In the genomic region with DNA sequence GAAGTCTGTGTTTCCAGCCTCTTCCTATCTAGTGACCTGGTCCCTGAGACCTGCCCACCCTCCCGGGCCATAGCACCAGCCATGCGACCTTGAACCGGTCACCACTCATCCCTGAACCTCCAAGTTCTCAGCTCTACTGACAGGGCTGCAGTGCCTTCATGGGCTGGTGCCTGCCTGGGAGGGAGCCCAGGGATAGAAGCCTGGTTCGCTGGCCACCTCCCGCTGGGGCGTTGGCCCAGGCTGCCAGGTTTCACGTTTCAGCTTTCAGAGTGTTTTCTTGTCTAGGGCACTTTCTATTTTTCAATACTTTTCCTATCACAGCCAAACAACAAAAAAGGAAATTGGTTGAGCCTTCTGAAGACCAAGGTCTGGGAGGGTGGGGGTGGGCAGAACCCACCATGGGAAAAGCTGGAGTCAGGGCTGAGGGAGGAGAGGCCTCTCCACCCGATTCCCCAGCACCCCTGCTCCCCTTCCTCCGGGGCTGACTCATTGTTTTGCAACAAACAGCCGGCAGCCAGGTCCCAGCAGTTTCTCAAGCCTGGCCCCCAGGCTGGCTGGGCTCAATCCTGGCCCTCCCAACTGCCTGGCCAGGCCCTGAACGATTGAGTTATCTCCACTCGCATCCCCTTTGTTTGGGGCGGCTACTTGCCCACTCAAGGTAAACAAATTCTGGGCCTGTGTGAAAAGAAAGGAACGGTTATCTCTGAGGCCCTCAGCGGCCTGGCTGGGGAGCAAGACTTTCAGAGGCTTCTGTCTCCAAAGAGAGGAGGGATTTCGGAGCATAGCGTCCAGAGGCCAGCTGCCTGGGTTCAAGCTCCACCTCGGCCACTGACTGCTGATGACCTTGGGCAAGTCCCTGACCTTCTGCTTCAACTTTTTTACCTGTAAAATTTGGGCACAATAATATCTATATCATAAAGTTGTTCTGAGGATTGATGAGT, we compare ENCODE assay signal across 1 cellular context.
TF ChIP-seq lines count a peak whose summit lies in the region.

No MANE protein-coding gene starts in this region.

TF ChIP-seq in HCT116, 20 proteins besides CTCF, POLR2A, EP300 and RAD21:
- TF ChIP-seq FOSL1 (IDR thresholded peaks at IDR 0.05; ENCODE audit: low read depth): no peak
- no peak for TF ChIP-seq ELF1 (IDR thresholded peaks at IDR 0.05; ENCODE audit: borderline replicate concordance, low read depth)
- TF ChIP-seq POLR2AphosphoS5 (IDR thresholded peaks at IDR 0.05; ENCODE audit: low read depth, low read length): peak; percentile 45
- TF ChIP-seq, protein P1, sequence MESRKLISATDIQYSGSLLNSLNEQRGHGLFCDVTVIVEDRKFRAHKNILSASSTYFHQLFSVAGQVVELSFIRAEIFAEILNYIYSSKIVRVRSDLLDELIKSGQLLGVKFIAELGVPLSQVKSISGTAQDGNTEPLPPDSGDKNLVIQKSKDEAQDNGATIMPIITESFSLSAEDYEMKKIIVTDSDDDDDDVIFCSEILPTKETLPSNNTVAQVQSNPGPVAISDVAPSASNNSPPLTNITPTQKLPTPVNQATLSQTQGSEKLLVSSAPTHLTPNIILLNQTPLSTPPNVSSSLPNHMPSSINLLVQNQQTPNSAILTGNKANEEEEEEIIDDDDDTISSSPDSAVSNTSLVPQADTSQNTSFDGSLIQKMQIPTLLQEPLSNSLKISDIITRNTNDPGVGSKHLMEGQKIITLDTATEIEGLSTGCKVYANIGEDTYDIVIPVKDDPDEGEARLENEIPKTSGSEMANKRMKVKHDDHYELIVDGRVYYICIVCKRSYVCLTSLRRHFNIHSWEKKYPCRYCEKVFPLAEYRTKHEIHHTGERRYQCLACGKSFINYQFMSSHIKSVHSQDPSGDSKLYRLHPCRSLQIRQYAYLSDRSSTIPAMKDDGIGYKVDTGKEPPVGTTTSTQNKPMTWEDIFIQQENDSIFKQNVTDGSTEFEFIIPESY (IDR thresholded peaks at IDR 0.05; ENCODE audit: extremely low read depth, insufficient replicate concordance, low read length): no peak
- TF ChIP-seq, protein P2, sequence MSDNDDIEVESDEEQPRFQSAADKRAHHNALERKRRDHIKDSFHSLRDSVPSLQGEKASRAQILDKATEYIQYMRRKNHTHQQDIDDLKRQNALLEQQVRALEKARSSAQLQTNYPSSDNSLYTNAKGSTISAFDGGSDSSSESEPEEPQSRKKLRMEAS (IDR thresholded peaks at IDR 0.05): no peak
- TF ChIP-seq EZH2 (IDR thresholded peaks at IDR 0.05): no peak
- TF ChIP-seq YY1 (IDR thresholded peaks at IDR 0.05; ENCODE audit: extremely low read depth, insufficient replicate concordance, low read depth, low read length): peak; percentile 30
- TF ChIP-seq SIN3A (IDR thresholded peaks at IDR 0.05; ENCODE audit: low read depth): no peak
- TF ChIP-seq, protein P3, sequence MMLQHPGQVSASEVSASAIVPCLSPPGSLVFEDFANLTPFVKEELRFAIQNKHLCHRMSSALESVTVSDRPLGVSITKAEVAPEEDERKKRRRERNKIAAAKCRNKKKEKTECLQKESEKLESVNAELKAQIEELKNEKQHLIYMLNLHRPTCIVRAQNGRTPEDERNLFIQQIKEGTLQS (IDR thresholded peaks at IDR 0.05): no peak
- TF ChIP-seq EZH2phosphoT487 (IDR thresholded peaks at IDR 0.05; ENCODE audit: borderline replicate concordance): no peak
- TF ChIP-seq, protein P4, sequence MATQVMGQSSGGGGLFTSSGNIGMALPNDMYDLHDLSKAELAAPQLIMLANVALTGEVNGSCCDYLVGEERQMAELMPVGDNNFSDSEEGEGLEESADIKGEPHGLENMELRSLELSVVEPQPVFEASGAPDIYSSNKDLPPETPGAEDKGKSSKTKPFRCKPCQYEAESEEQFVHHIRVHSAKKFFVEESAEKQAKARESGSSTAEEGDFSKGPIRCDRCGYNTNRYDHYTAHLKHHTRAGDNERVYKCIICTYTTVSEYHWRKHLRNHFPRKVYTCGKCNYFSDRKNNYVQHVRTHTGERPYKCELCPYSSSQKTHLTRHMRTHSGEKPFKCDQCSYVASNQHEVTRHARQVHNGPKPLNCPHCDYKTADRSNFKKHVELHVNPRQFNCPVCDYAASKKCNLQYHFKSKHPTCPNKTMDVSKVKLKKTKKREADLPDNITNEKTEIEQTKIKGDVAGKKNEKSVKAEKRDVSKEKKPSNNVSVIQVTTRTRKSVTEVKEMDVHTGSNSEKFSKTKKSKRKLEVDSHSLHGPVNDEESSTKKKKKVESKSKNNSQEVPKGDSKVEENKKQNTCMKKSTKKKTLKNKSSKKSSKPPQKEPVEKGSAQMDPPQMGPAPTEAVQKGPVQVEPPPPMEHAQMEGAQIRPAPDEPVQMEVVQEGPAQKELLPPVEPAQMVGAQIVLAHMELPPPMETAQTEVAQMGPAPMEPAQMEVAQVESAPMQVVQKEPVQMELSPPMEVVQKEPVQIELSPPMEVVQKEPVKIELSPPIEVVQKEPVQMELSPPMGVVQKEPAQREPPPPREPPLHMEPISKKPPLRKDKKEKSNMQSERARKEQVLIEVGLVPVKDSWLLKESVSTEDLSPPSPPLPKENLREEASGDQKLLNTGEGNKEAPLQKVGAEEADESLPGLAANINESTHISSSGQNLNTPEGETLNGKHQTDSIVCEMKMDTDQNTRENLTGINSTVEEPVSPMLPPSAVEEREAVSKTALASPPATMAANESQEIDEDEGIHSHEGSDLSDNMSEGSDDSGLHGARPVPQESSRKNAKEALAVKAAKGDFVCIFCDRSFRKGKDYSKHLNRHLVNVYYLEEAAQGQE (IDR thresholded peaks at IDR 0.05; ENCODE audit: low read depth): no peak
- TF ChIP-seq ZNF274 (IDR thresholded peaks at IDR 0.05; ENCODE audit: low read depth, low read length): no peak
- peak; percentile 54 for TF ChIP-seq ZFX (IDR thresholded peaks at IDR 0.05)
- TF ChIP-seq SP1 (IDR thresholded peaks at IDR 0.05; ENCODE audit: low read depth): no peak
- no peak for TF ChIP-seq CBX3 (IDR thresholded peaks at IDR 0.05; ENCODE audit: low read depth)
- no peak for TF ChIP-seq SRF (IDR thresholded peaks at IDR 0.05; ENCODE audit: low read depth)
- no peak for TF ChIP-seq EGR1 (IDR thresholded peaks at IDR 0.05; ENCODE audit: low read depth)
